ENCODE assay signal across 2 cellular contexts in genomic region chr12:49000346-49000745, GRCh38.
TF ChIP-seq lines count a peak whose summit lies in the region.

No MANE protein-coding gene starts in this region.

TF ChIP-seq in SK-N-SH, 30 proteins besides CTCF, POLR2A, EP300 and RAD21:
- TF ChIP-seq, protein P1, sequence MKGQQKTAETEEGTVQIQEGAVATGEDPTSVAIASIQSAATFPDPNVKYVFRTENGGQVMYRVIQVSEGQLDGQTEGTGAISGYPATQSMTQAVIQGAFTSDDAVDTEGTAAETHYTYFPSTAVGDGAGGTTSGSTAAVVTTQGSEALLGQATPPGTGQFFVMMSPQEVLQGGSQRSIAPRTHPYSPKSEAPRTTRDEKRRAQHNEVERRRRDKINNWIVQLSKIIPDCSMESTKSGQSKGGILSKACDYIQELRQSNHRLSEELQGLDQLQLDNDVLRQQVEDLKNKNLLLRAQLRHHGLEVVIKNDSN (IDR thresholded peaks at IDR 0.05; ENCODE audit: borderline replicate concordance, low read depth), result no peak
- no peak for TF ChIP-seq FOXM1 (IDR thresholded peaks at IDR 0.05; ENCODE audit: low read depth)
- TF ChIP-seq GABPA (IDR thresholded peaks at IDR 0.05; ENCODE audit: low read depth), result no peak
- no peak for TF ChIP-seq FOXJ3 (CRISPR knock-in tag; IDR thresholded peaks at IDR 0.05)
- TF ChIP-seq, protein P2, sequence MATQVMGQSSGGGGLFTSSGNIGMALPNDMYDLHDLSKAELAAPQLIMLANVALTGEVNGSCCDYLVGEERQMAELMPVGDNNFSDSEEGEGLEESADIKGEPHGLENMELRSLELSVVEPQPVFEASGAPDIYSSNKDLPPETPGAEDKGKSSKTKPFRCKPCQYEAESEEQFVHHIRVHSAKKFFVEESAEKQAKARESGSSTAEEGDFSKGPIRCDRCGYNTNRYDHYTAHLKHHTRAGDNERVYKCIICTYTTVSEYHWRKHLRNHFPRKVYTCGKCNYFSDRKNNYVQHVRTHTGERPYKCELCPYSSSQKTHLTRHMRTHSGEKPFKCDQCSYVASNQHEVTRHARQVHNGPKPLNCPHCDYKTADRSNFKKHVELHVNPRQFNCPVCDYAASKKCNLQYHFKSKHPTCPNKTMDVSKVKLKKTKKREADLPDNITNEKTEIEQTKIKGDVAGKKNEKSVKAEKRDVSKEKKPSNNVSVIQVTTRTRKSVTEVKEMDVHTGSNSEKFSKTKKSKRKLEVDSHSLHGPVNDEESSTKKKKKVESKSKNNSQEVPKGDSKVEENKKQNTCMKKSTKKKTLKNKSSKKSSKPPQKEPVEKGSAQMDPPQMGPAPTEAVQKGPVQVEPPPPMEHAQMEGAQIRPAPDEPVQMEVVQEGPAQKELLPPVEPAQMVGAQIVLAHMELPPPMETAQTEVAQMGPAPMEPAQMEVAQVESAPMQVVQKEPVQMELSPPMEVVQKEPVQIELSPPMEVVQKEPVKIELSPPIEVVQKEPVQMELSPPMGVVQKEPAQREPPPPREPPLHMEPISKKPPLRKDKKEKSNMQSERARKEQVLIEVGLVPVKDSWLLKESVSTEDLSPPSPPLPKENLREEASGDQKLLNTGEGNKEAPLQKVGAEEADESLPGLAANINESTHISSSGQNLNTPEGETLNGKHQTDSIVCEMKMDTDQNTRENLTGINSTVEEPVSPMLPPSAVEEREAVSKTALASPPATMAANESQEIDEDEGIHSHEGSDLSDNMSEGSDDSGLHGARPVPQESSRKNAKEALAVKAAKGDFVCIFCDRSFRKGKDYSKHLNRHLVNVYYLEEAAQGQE (IDR thresholded peaks at IDR 0.05; ENCODE audit: low read depth, low read length), result no peak
- no peak for TF ChIP-seq FOSL2 (IDR thresholded peaks at IDR 0.05; ENCODE audit: borderline replicate concordance, low read depth)
- no peak for TF ChIP-seq MEF2A (IDR thresholded peaks at IDR 0.05; ENCODE audit: borderline replicate concordance, low read depth)
- no peak for TF ChIP-seq JUND (IDR thresholded peaks at IDR 0.05)
- TF ChIP-seq USF2 (IDR thresholded peaks at IDR 0.05; ENCODE audit: borderline replicate concordance, low read depth, low read length), result no peak
- no peak for TF ChIP-seq SIN3A (IDR thresholded peaks at IDR 0.05; ENCODE audit: borderline replicate concordance, low read depth, low read length)
- TF ChIP-seq ZBTB33 (IDR thresholded peaks at IDR 0.05; ENCODE audit: borderline replicate concordance, low read depth), result no peak
- no peak for TF ChIP-seq MXI1 (IDR thresholded peaks at IDR 0.05; ENCODE audit: low read depth, low read length)
- TF ChIP-seq GATA2 (CRISPR knock-in tag; IDR thresholded peaks at IDR 0.05), result no peak

TF ChIP-seq in SK-N-SH treated with all-trans-retinoic acid at 6 μM for 48 hours, 23 proteins besides CTCF, POLR2A, EP300 and RAD21:
- no peak for TF ChIP-seq CSRNP3 (CRISPR knock-in tag; IDR thresholded peaks at IDR 0.05)
- TF ChIP-seq GLIS3 (CRISPR knock-in tag; IDR thresholded peaks at IDR 0.05), result no peak
TF ChIP-seq in SK-N-SH treated with all-trans-retinoic acid at 6 μM for 48 hours: peak in this region for 0.
